Comparison of ENCODE assay signal across 1 cellular context in the genomic region with DNA sequence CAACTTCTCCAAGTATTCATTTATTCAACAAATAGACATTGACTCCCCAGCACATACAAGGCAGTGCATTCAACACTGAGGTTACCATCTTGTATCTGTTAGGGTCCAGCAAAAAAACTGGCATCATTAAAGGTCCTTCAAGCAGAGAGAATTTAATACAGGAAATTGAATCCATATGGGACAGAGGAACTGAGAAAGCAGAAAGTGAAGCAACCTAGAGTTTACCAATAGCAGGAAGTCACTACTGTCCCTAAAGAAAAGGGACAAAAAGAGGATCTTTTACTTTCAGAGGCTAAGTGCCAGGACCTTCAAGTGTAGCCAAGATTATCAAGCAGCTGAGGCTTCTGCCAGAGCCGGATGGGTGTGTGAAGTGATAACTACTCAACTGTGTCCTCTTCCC.
TF ChIP-seq lines count a peak whose summit lies in the region.

No MANE protein-coding gene starts in this region.

TF ChIP-seq in HepG2, 621 proteins besides CTCF, POLR2A, EP300 and RAD21 (continued from another document):
- TF ChIP-seq, protein P1, sequence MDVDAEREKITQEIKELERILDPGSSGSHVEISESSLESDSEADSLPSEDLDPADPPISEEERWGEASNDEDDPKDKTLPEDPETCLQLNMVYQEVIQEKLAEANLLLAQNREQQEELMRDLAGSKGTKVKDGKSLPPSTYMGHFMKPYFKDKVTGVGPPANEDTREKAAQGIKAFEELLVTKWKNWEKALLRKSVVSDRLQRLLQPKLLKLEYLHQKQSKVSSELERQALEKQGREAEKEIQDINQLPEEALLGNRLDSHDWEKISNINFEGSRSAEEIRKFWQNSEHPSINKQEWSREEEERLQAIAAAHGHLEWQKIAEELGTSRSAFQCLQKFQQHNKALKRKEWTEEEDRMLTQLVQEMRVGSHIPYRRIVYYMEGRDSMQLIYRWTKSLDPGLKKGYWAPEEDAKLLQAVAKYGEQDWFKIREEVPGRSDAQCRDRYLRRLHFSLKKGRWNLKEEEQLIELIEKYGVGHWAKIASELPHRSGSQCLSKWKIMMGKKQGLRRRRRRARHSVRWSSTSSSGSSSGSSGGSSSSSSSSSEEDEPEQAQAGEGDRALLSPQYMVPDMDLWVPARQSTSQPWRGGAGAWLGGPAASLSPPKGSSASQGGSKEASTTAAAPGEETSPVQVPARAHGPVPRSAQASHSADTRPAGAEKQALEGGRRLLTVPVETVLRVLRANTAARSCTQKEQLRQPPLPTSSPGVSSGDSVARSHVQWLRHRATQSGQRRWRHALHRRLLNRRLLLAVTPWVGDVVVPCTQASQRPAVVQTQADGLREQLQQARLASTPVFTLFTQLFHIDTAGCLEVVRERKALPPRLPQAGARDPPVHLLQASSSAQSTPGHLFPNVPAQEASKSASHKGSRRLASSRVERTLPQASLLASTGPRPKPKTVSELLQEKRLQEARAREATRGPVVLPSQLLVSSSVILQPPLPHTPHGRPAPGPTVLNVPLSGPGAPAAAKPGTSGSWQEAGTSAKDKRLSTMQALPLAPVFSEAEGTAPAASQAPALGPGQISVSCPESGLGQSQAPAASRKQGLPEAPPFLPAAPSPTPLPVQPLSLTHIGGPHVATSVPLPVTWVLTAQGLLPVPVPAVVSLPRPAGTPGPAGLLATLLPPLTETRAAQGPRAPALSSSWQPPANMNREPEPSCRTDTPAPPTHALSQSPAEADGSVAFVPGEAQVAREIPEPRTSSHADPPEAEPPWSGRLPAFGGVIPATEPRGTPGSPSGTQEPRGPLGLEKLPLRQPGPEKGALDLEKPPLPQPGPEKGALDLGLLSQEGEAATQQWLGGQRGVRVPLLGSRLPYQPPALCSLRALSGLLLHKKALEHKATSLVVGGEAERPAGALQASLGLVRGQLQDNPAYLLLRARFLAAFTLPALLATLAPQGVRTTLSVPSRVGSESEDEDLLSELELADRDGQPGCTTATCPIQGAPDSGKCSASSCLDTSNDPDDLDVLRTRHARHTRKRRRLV (CRISPR knock-in tag; IDR thresholded peaks at IDR 0.05), result no peak
- TF ChIP-seq SMAD1 (CRISPR knock-in tag; IDR thresholded peaks at IDR 0.05; ENCODE audit: borderline replicate concordance, low read depth) (no peak), HCFC1 (IDR thresholded peaks at IDR 0.05; ENCODE audit: low read depth, low read length) (no peak), ZKSCAN8 (CRISPR knock-in tag; IDR thresholded peaks at IDR 0.05; ENCODE audit: borderline replicate concordance) (no peak), ZNF382 (CRISPR knock-in tag; IDR thresholded peaks at IDR 0.05; ENCODE audit: borderline replicate concordance) (no peak), ZNF550 (CRISPR knock-in tag; IDR thresholded peaks at IDR 0.05; ENCODE audit: borderline replicate concordance) (no peak), CAMTA2 (CRISPR knock-in tag; IDR thresholded peaks at IDR 0.05; ENCODE audit: borderline replicate concordance) (no peak), ZNF780A (CRISPR knock-in tag; IDR thresholded peaks at IDR 0.05) (no peak)
TF ChIP-seq in HepG2: peak in this region for 0.
